Comparison of ENCODE assay signal across 17 cellular contexts in the genomic region with DNA sequence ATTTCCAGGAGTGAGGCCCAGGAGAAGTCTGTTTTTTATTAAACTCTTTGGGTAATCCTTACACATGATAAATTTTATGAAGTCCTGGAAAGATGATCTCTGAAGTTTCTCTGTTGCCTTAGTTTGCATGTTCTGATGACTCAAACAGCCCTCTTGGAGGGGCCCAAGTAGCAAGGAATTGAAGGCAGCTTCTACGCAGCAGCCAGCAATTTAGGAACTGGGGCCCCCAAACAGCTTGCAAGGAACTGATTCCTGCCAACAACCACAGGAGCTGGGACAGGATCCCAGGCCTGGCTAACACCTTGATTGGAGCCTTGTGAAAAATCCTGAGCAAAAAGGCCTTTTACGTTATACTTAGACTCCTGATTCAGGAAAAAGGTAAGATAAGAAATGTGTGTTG. TPM values are rescaled to one million over a fixed set of nuclear protein-coding genes. Genes with fewer than 3 reads are reported as not detected.
"Had no signal": no experiment of that assay in that cellular context is flagged by ENCODE, and none has a peak within 500 bp of the region (broad histone marks: within the 10 kb centered on the region; RNA-seq: fewer than 3 reads in every experiment).

No MANE protein-coding gene starts in this region.

- H3K36me3 ChIP-seq: breast epithelium, colonic mucosa, esophagus squamous epithelium, upper lobe of right lung had no signal

- DNase-seq: activated naive CD4-positive, alpha-beta T cell treated with anti-CD3 and anti-CD28 coated beads, Interleukin-2, amount 50 U/mL, for 16 hours; activated T-cell treated with anti-CD3 and anti-CD28 coated beads, Interleukin-2, amount 50 U/mL, for 1 hour; amniotic stem cell; colonic mucosa; esophagus squamous epithelium; hypothalamus; immature natural killer cell; left cardiac atrium; naive thymus-derived CD4-positive, alpha-beta T cell; stimulated activated CD4-positive, alpha-beta T cell treated with anti-CD3 and anti-CD28 coated beads, Interleukin-4, amount 100 ng/mL, for 1 hour; T-helper 17 cell; upper lobe of right lung had no signal

- H3K9me3 ChIP-seq: breast epithelium, colonic mucosa, esophagus squamous epithelium, upper lobe of right lung had no signal

- H3K27me3 ChIP-seq: breast epithelium, colonic mucosa, esophagus squamous epithelium, upper lobe of right lung had no signal

- H3K4me1 ChIP-seq: breast epithelium, colonic mucosa, upper lobe of right lung had no signal

- ATAC-seq: left cardiac atrium; naive thymus-derived CD4-positive, alpha-beta T cell; sciatic nerve; T-helper 17 cell; upper lobe of right lung had no signal

- H3K4me3 ChIP-seq: breast epithelium, colonic mucosa, esophagus squamous epithelium, lung, upper lobe of right lung had no signal

- H3K27ac ChIP-seq: breast epithelium, colonic mucosa, esophagus squamous epithelium, upper lobe of right lung had no signal

RNA-seq across cellular contexts. Expression of gene ACP3, which starts 5.3 kb away (rescaled TPM):
- total RNA-seq: glomerular endothelial cell, pulmonary artery endothelial cell had no signal
- polyA plus RNA-seq: naive thymus-derived CD4-positive, alpha-beta T cell had no signal
